ENCODE assay signal across 18 cellular contexts in genomic region chr5:93100433-93100832, GRCh38.
A peak's percentile ranks its signal among the peaks of the same experiment; 100 is the strongest.
DNase-seq lines count a peak whose midpoint lies in the region; ATAC-seq, FAIRE-seq and TF ChIP-seq lines count a peak whose summit lies in the region.
"Had no signal": no experiment of that assay in that cellular context is flagged by ENCODE, and none has a peak within 500 bp of the region (broad histone marks: within the 10 kb centered on the region; RNA-seq: fewer than 3 reads in every experiment).

No MANE protein-coding gene starts in this region.

- H3K4me2 ChIP-seq in IMR-90 (ENCODE audit: low read depth, low read length): no peak overlapping the region
- H3K4me2 ChIP-seq: BLaER1 had no signal

- H3K36me3 Mint-ChIP-seq in nephron progenitor cell (ENCODE audit: low read depth): peaks cover 13% of the 10 kb centered on the region

- dilution Hi-C loops in IMR-90 (cut with HindIII; ENCODE audit: low sequenced_read_pairs, unreplicated experiment): no loop called here

- no peaks in the 10 kb centered on the region for H4K20me1 ChIP-seq in IMR-90 (ENCODE audit: insufficient read depth, low read length)
- H4K20me1 ChIP-seq: BLaER1 had no signal

- peak overlapping the region; percentile 5 for H2BK5ac ChIP-seq in IMR-90 (ENCODE audit: low read depth, low read length, poor library complexity, severe bottlenecking)

- no peak overlapping the region for H2BK120ac ChIP-seq in IMR-90 (ENCODE audit: low read depth, low read length)

- H3K27me3 ChIP-seq in BJ (ENCODE audit: control insufficient read depth, insufficient read depth, low read length) (no peaks in the 10 kb centered on the region), IMR-90 (ENCODE audit: control insufficient read depth, insufficient read depth, low read length) (no peaks in the 10 kb centered on the region)
- H3K27me3 ChIP-seq: BLaER1, body of pancreas, vagina had no signal

- intact Hi-C loops in IMR-90 (cut with micrococcal nuclease): no loop called here
- intact Hi-C loops in left colon (cut with DNase I, micrococcal nuclease): no loop called here

- no peak overlapping the region for H2BK20ac ChIP-seq in IMR-90 (ENCODE audit: low read depth, low read length)

- H2BK15ac ChIP-seq in IMR-90 (ENCODE audit: low read depth, low read length): peak overlapping the region; percentile 32; the same call in 1 of the 3 replicates

- no TSS peak for BruUV-seq in IMR-90 (replicated peaks; lab: Mats Ljungman, UMichigan)

- no peak overlapping the region for H2AFZ ChIP-seq in IMR-90 (replicated peaks; ENCODE audit: low read length, poor library complexity)

- H3K14ac ChIP-seq in IMR-90 (replicated peaks; ENCODE audit: low read depth, low read length): no peak overlapping the region

- peaks cover 27% of the 10 kb centered on the region for H3K4me1 Mint-ChIP-seq in nephron progenitor cell

- 0 out of 4 replicates have a peak overlapping the region, but pooled peaks of 1 of the 2 experiments have one; percentile 17 for H4K8ac ChIP-seq in IMR-90 (ENCODE audit: low read depth in 2 of 2, low read length in 2 of 2)

- H3K56ac ChIP-seq in IMR-90 (ENCODE audit: extremely low read depth, insufficient read depth, low read length): no peak overlapping the region

- FAIRE-seq in RCC 7860 (lab: Jason Lieb, UNC): no peak
- FAIRE-seq: D721Med had no signal

- H4K91ac ChIP-seq in IMR-90 (ENCODE audit: insufficient read depth, low read depth, low read length): peak overlapping the region; percentile 6; the same call in 1 of the 2 replicates

- TF ChIP-seq RAD21 in IMR-90 (IDR thresholded peaks at IDR 0.05; ENCODE audit: low read length): no peak

- H3K27me3 Mint-ChIP-seq in nephron progenitor cell (ENCODE audit: low read depth, poor library complexity): peaks cover 13% of the 10 kb centered on the region

- TF ChIP-seq CTCF in BJ (IDR thresholded peaks at IDR 0.05; ENCODE audit: insufficient read depth, low read depth, low read length) (no peak), IMR-90 (conservative IDR thresholded peaks at IDR 0.05; ENCODE audit: low read depth, low read length) (no peak), choroid plexus epithelial cell (conservative IDR thresholded peaks at IDR 0.05; ENCODE audit: low read depth, low read length) (no peak), nephron progenitor cell (IDR thresholded peaks at IDR 0.05) (no peak), GM20000 (IDR thresholded peaks at IDR 0.05; ENCODE audit: extremely low read depth, missing control alignments) (no peak)

- H3K36me3 ChIP-seq in BJ (ENCODE audit: control insufficient read depth, insufficient read depth, low read length): no peaks in the 10 kb centered on the region
- no peaks in the 10 kb centered on the region for H3K36me3 ChIP-seq in IMR-90 (ENCODE audit: control insufficient read depth, insufficient read depth, low read length)
- H3K36me3 ChIP-seq: BLaER1, vagina had no signal

- TF ChIP-seq POLR2A in IMR-90 (IDR thresholded peaks at IDR 0.05; ENCODE audit: low read depth, low read length): no peak

- no peak overlapping the region for H3K9ac ChIP-seq in IMR-90 (ENCODE audit: low read depth, low read length)
- H3K9ac ChIP-seq: BLaER1 had no signal

- H3K4me3 Mint-ChIP-seq in nephron progenitor cell: no peak overlapping the region
- H3K4me3 Mint-ChIP-seq: activated naive CD4-positive, alpha-beta T cell treated with anti-CD3 and anti-CD28 coated beads for 36 hours had no signal

- H3K27ac Mint-ChIP-seq in nephron progenitor cell: peak overlapping the region; percentile 81
- H3K27ac Mint-ChIP-seq: activated naive CD4-positive, alpha-beta T cell treated with anti-CD3 and anti-CD28 coated beads for 36 hours had no signal

- H3K4me1 ChIP-seq in IMR-90 (ENCODE audit: control insufficient read depth, insufficient read depth, low read length): peaks cover 3% of the 10 kb centered on the region
- H3K4me1 ChIP-seq: BLaER1, body of pancreas, vagina had no signal

- no peak overlapping the region for H3K27ac ChIP-seq in IMR-90 (ENCODE audit: insufficient read depth, low read length)
- H3K27ac ChIP-seq: BLaER1, body of pancreas, vagina had no signal

- POLR2A ChIA-PET in BJ (lab: Charles Lee): no interaction called here
- POLR2A ChIA-PET in IMR-90 (lab: Charles Lee; ENCODE audit: unreplicated experiment): no interaction called here

- CTCF ChIA-PET in BJ (lab: Yijun Ruan, JAX): interaction anchor here (0.7 to 1.0 kb wide), 3 partner anchors 17 to 479 kb away, joined by 3 to 4 read pairs (median 3); no protein-coding TSS in a partner anchor
- CTCF ChIA-PET in IMR-90 (lab: Yijun Ruan, JAX): interaction anchor here (0.6 kb wide), 1 partner anchor 463 kb away, joined by 3 read pairs; no protein-coding TSS in a partner anchor

- no peak overlapping the region for H3K23ac ChIP-seq in IMR-90 (ENCODE audit: low read depth, low read length)

- H2AK9ac ChIP-seq in IMR-90 (replicated peaks; ENCODE audit: low read depth, low read length, poor library complexity): no peak overlapping the region

- H3K4me3 ChIP-seq in BJ (ENCODE audit: low read depth, low read length) (no peak overlapping the region), IMR-90 (ENCODE audit: insufficient read depth, low read depth, low read length) (no peak overlapping the region), choroid plexus epithelial cell (ENCODE audit: low read depth, low read length) (no peak overlapping the region)
- H3K4me3 ChIP-seq: BLaER1, body of pancreas, vagina had no signal

- no peaks in the 10 kb centered on the region for H3K79me1 ChIP-seq in IMR-90 (ENCODE audit: low read depth in 1 of 2, low read length in 2 of 2)

- H3K4ac ChIP-seq in IMR-90 (ENCODE audit: low read depth, low read length): no peak overlapping the region

- in situ Hi-C loops in IMR-90 (cut with MboI; ENCODE audit: low sequenced_read_pairs): no loop called here

- no peaks in the 10 kb centered on the region; the same call in 1 of the 2 replicates for H3K9me1 ChIP-seq in IMR-90 (ENCODE audit: insufficient read depth, low read length)

- peak overlapping the region; percentile 45; the same call in 1 of the 2 replicates for H3K18ac ChIP-seq in IMR-90 (ENCODE audit: low read depth, low read length)

- no peak overlapping the region for H4K5ac ChIP-seq in IMR-90 (ENCODE audit: low read depth, low read length)

- ATAC-seq in IMR-90 (ENCODE audit: low read depth) (no peak), left colon (no peak)
- ATAC-seq: body of pancreas had no signal

- H3K9me3 Mint-ChIP-seq in nephron progenitor cell: peaks cover 24% of the 10 kb centered on the region
- H3K9me3 Mint-ChIP-seq: activated naive CD4-positive, alpha-beta T cell treated with anti-CD3 and anti-CD28 coated beads for 36 hours had no signal

- DNase-seq in BJ (ENCODE audit: low read depth) (peak; percentile 62), IMR-90 (peak; percentile 74), choroid plexus epithelial cell (ENCODE audit: low read depth) (peak; percentile 62), nephron progenitor cell (no peak), GM20000 (ENCODE audit: low spot score) (no peak), left colon (no peak), GM19238 (ENCODE audit: insufficient read length, low spot score) (no peak), RCC 7860 (ENCODE audit: low spot score) (no peak)
- DNase-seq: activated CD4-positive, alpha-beta T cell treated with anti-CD3 and anti-CD28 coated beads, Interleukin-2, amount 50 U/mL, for 4 hours; activated naive CD4-positive, alpha-beta T cell treated with anti-CD3 and anti-CD28 coated beads for 36 hours; activated T-cell treated with anti-CD3 and anti-CD28 coated beads for 4 hours; body of pancreas; erythroblast; hypothalamus; NCI-H187 had no signal

- peak overlapping the region; percentile 11; the same call in 1 of the 2 replicates for H2AK5ac ChIP-seq in IMR-90 (ENCODE audit: low read depth, low read length)

- H3K9me3 ChIP-seq in IMR-90 (ENCODE audit: control insufficient read depth, insufficient read depth, low read length): no peaks in the 10 kb centered on the region
- H3K9me3 ChIP-seq: BLaER1, body of pancreas, vagina had no signal

TF ChIP-seq in IMR-90, 13 proteins besides CTCF, POLR2A, EP300 and RAD21:
- TF ChIP-seq USF2 (IDR thresholded peaks at IDR 0.05; ENCODE audit: low read depth, low read length): no peak
- no peak for TF ChIP-seq NFE2L2 (IDR thresholded peaks at IDR 0.05; ENCODE audit: low read depth, low read length)
- no peak for TF ChIP-seq FOS (IDR thresholded peaks at IDR 0.05; ENCODE audit: low read depth, low read length)
- no peak for TF ChIP-seq CEBPB (IDR thresholded peaks at IDR 0.05; ENCODE audit: low read depth, low read length)
- no peak for TF ChIP-seq SMC3 (IDR thresholded peaks at IDR 0.05; ENCODE audit: low read depth, low read length)
- TF ChIP-seq BHLHE40 (IDR thresholded peaks at IDR 0.05; ENCODE audit: low read depth, low read length): no peak
- no peak for TF ChIP-seq ELK1 (IDR thresholded peaks at IDR 0.05; ENCODE audit: borderline replicate concordance, low read depth, low read length)
- no peak for TF ChIP-seq RFX5 (IDR thresholded peaks at IDR 0.05; ENCODE audit: low read depth, low read length)
- no peak for TF ChIP-seq MAFK (IDR thresholded peaks at IDR 0.05; ENCODE audit: low read depth, low read length)
- no peak for TF ChIP-seq MXI1 (IDR thresholded peaks at IDR 0.05; ENCODE audit: borderline replicate concordance, low read depth, low read length)
- TF ChIP-seq CHD1 (IDR thresholded peaks at IDR 0.05; ENCODE audit: low read depth, low read length): no peak
- TF ChIP-seq RCOR1 (IDR thresholded peaks at IDR 0.05; ENCODE audit: insufficient replicate concordance, low read length): no peak
- TF ChIP-seq MAZ (IDR thresholded peaks at IDR 0.05; ENCODE audit: borderline replicate concordance, low read depth, low read length): no peak

Comparison
In these comparisons a context has a peak if more than half of its experiments do, and no peak if none do; other contexts are left out.
1. DNase-seq: peak in BJ (single experiment), IMR-90 (single experiment) and choroid plexus epithelial cell (single experiment); none in nephron progenitor cell (single experiment), GM20000 (single experiment), left colon (0 of 2), GM19238 (single experiment) and RCC 7860 (single experiment).